In the genomic region with DNA sequence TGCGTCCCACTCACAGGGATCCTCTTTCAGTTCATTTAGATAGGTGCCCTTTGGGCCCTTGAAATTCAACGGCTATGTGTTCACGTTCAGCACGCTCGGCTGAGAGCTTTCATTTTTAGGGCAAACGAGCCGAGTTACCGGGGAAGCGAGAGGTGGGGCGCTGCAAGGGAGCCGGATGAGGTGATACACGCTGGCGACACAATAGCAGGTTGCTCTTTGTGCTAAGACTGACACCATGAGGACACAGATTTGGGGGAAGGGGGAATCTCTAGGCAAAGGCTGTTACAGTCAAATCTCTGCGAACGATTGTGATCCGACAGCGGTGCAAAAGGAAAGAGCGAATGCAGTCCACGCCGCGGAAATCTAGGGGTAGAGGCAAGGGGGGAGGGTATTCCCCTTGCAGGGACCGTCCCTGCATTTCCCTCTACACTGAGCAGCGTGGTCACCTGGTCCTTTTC, we compare ENCODE assay signal across 8 cellular contexts. TPM values are rescaled to one million over a fixed set of nuclear protein-coding genes. Genes with fewer than 3 reads are reported as not detected.
DNase-seq lines count a peak whose midpoint lies in the region; ATAC-seq, FAIRE-seq and TF ChIP-seq lines count a peak whose summit lies in the region.

No MANE protein-coding gene starts in this region.

- DNase-seq in DND-41 = no peak
- no peak for DNase-seq in activated CD4-positive, alpha-beta T cell treated with anti-CD3 and anti-CD28 coated beads, Interleukin-2, amount 10 ng/mL, durations not matched to agents 24 days and 14 days
- no peak for DNase-seq in fibroblast of lung (ENCODE audit: low read depth in 2 of 2)
- no peak for DNase-seq in trophoblast cell
- no peak for DNase-seq in urothelium cell line (ENCODE audit: low spot score)
- no peak for DNase-seq in cerebellar nuclear complex (lab: John Stamatoyannopoulos, UW)

- peak overlapping the region; percentile 96 for H4K91ac ChIP-seq in trophoblast cell (ENCODE audit: low read depth, low read length)

- H2BK12ac ChIP-seq in trophoblast cell (ENCODE audit: low read length) = peak overlapping the region; percentile 16

- H3K9ac ChIP-seq in DND-41 (ENCODE audit: low read depth, low read length) (peak overlapping the region; percentile 82), HUES48 (ENCODE audit: low read depth, low read length) (peak overlapping the region; percentile 91), fibroblast of lung (ENCODE audit: insufficient read depth, low read length) (peak overlapping the region; percentile 79), trophoblast cell (ENCODE audit: low read length) (peak overlapping the region; percentile 79)

- H3K36me3 Mint-ChIP-seq in activated CD4-positive, alpha-beta T cell treated with anti-CD3 and anti-CD28 coated beads, Interleukin-2, amount 10 ng/mL, durations not matched to agents 24 days and 14 days (ENCODE audit: low read depth) = peaks cover 17% of the 10 kb centered on the region

- peaks cover 25% of the 10 kb centered on the region for H3K79me1 ChIP-seq in trophoblast cell (ENCODE audit: low read length)

- ATAC-seq in DND-41 (ENCODE audit: insufficient read depth, low read depth) (peak; percentile 4), GM19455 (IDR thresholded peaks at IDR 0.05; ENCODE audit: unreplicated experiment) (peak; percentile 3)

- WGBS in trophoblast cell (ENCODE audit: extremely low coverage, insufficient coverage, insufficient read length) = no CpG with 5 or more reads among the region's 23 CpGs

- H2BK120ac ChIP-seq in trophoblast cell (ENCODE audit: insufficient read depth, low read length, poor library complexity) = peak overlapping the region; percentile 33

- peak overlapping the region; percentile 28 for H2BK5ac ChIP-seq in trophoblast cell (ENCODE audit: low read depth, low read length, poor library complexity)

- H3K4me1 Mint-ChIP-seq in activated CD4-positive, alpha-beta T cell treated with anti-CD3 and anti-CD28 coated beads, Interleukin-2, amount 10 ng/mL, durations not matched to agents 24 days and 14 days = peaks cover 42% of the 10 kb centered on the region

- H3K9me3 Mint-ChIP-seq in activated CD4-positive, alpha-beta T cell treated with anti-CD3 and anti-CD28 coated beads, Interleukin-2, amount 10 ng/mL, durations not matched to agents 24 days and 14 days = no peaks in the 10 kb centered on the region

- H3K9me3 ChIP-seq in DND-41 (ENCODE audit: insufficient read depth, low read length, severe bottlenecking) = no peaks in the 10 kb centered on the region
- no peaks in the 10 kb centered on the region for H3K9me3 ChIP-seq in HUES48 (ENCODE audit: control insufficient read depth, insufficient read depth, low read length)
- H3K9me3 ChIP-seq in fibroblast of lung (ENCODE audit: control insufficient read depth, insufficient read depth, low read depth, low read length) = no peaks in the 10 kb centered on the region
- no peaks in the 10 kb centered on the region for H3K9me3 ChIP-seq in trophoblast cell (ENCODE audit: insufficient read depth, low read depth, low read length)

- H3K27me3 Mint-ChIP-seq in activated CD4-positive, alpha-beta T cell treated with anti-CD3 and anti-CD28 coated beads, Interleukin-2, amount 10 ng/mL, durations not matched to agents 24 days and 14 days = no peaks in the 10 kb centered on the region

- no peak overlapping the region for H2AK5ac ChIP-seq in trophoblast cell (ENCODE audit: low read length)

- TF ChIP-seq CTCF in DND-41 (IDR thresholded peaks at IDR 0.05; ENCODE audit: borderline replicate concordance, extremely low read depth, low read length, poor library complexity, severe bottlenecking) (peak; percentile 18), fibroblast of lung (conservative IDR thresholded peaks at IDR 0.05 in 1 of 2, IDR thresholded peaks at IDR 0.05 in 1 of 2; ENCODE audit: low read depth in 1 of 2, low read length in 2 of 2) (no peak)

- H3K27me3 ChIP-seq in DND-41 (ENCODE audit: insufficient read depth, low read length, poor library complexity) = no peaks in the 10 kb centered on the region
- 0 out of 2 replicates have a peak, but pooled peaks cover 4% of the 10 kb centered on the region for H3K27me3 ChIP-seq in HUES48 (ENCODE audit: control insufficient read depth, insufficient read depth, low read length)
- H3K27me3 ChIP-seq in fibroblast of lung (ENCODE audit: control insufficient read depth, insufficient read depth, low read length) = no peaks in the 10 kb centered on the region
- no peaks in the 10 kb centered on the region for H3K27me3 ChIP-seq in trophoblast cell (ENCODE audit: insufficient read depth, low read length)

- intact Hi-C loops in activated CD4-positive, alpha-beta T cell treated with anti-CD3 and anti-CD28 coated beads, Interleukin-2, amount 10 ng/mL, durations not matched to agents 24 days and 14 days (cut with micrococcal nuclease) = loop anchor here (1.0 kb wide), 5 partner anchors 44 to 691 kb away; a partner anchor contains a TSS

- no peak overlapping the region for H3K23ac ChIP-seq in trophoblast cell (ENCODE audit: low read length)

- H3K79me2 ChIP-seq in DND-41 (ENCODE audit: insufficient read depth, low read length) (peaks cover 60% of the 10 kb centered on the region), fibroblast of lung (ENCODE audit: control insufficient read depth, insufficient read depth, low read length) (peaks cover 46% of the 10 kb centered on the region), trophoblast cell (ENCODE audit: control insufficient read depth, insufficient read depth, low read length, poor library complexity) (peaks cover 19% of the 10 kb centered on the region)

- peak overlapping the region; percentile 91 for H3K27ac Mint-ChIP-seq in activated CD4-positive, alpha-beta T cell treated with anti-CD3 and anti-CD28 coated beads, Interleukin-2, amount 10 ng/mL, durations not matched to agents 24 days and 14 days

- H4K20me1 ChIP-seq in DND-41 (ENCODE audit: insufficient read depth, low read length) (peaks cover 33% of the 10 kb centered on the region; the same call in 1 of the 2 replicates), fibroblast of lung (ENCODE audit: control insufficient read depth, extremely low read depth, insufficient read depth, low read length) (peaks cover 10% of the 10 kb centered on the region)

- H3K4me2 ChIP-seq in DND-41 (ENCODE audit: insufficient read depth, low read length) (peak overlapping the region; percentile 89), fibroblast of lung (ENCODE audit: extremely low read depth, insufficient read depth, low read length) (peak overlapping the region; percentile 99), trophoblast cell (ENCODE audit: low read length) (peak overlapping the region; percentile 90)

- peak overlapping the region; percentile 58 to 73 for H3K4me3 ChIP-seq in DND-41 (ENCODE audit: low read depth in 1 of 2, low read length in 2 of 2)
- peak overlapping the region; percentile 92 for H3K4me3 ChIP-seq in HUES48 (ENCODE audit: low read depth, low read length)
- peak overlapping the region; percentile 80 to 86 (median 84) for H3K4me3 ChIP-seq in fibroblast of lung (replicated peaks in 1 of 4; ENCODE audit: control extremely low read depth in 1 of 4, insufficient read depth in 1 of 4, low read depth in 3 of 4, low read length in 4 of 4)
- H3K4me3 ChIP-seq in trophoblast cell (ENCODE audit: low read depth, low read length) = peak overlapping the region; percentile 77

- H4K8ac ChIP-seq in trophoblast cell (ENCODE audit: low read depth, low read length) = peak overlapping the region; percentile 40

- H3K4me1 ChIP-seq in DND-41 (ENCODE audit: insufficient read depth, low read length) (peaks cover 23% of the 10 kb centered on the region), HUES48 (ENCODE audit: control insufficient read depth, insufficient read depth, low read length) (peaks cover 20% of the 10 kb centered on the region), fibroblast of lung (ENCODE audit: control insufficient read depth, extremely low read depth, insufficient read depth, low read length) (peaks cover 3% of the 10 kb centered on the region), trophoblast cell (ENCODE audit: control insufficient read depth in 1 of 2, insufficient read depth in 2 of 2, low read length in 2 of 2) (no peaks in the 10 kb centered on the region)

- peak overlapping the region; percentile 45 for H4K12ac ChIP-seq in trophoblast cell (ENCODE audit: low read depth, low read length)

- FAIRE-seq in urothelium cell line (lab: Jason Lieb, UNC) = no peak

- peak overlapping the region; percentile 32 for H3K18ac ChIP-seq in trophoblast cell (ENCODE audit: low read length)

- peak overlapping the region; percentile 83 for H2AFZ ChIP-seq in DND-41 (ENCODE audit: low read depth, low read length)
- H2AFZ ChIP-seq in fibroblast of lung (ENCODE audit: low read length) = peak overlapping the region; percentile 75
- H2AFZ ChIP-seq in trophoblast cell (ENCODE audit: insufficient read depth, low read length, poor library complexity) = peak overlapping the region; percentile 61

- H3K14ac ChIP-seq in trophoblast cell (ENCODE audit: low read length) = peak overlapping the region; percentile 85

- H3K36me3 ChIP-seq in DND-41 (ENCODE audit: insufficient read depth, low read length) = peaks cover 21% of the 10 kb centered on the region
- H3K36me3 ChIP-seq in HUES48 (ENCODE audit: control insufficient read depth, insufficient read depth, low read length) = peaks cover 5% of the 10 kb centered on the region; the same call in 1 of the 2 replicates
- H3K36me3 ChIP-seq in fibroblast of lung (ENCODE audit: control insufficient read depth, insufficient read depth, low read length) = no peaks in the 10 kb centered on the region
- H3K36me3 ChIP-seq in trophoblast cell (ENCODE audit: control insufficient read depth in 1 of 2, insufficient read depth in 2 of 2, low read length in 2 of 2) = no peaks in the 10 kb centered on the region

- H3K27ac ChIP-seq in DND-41 (ENCODE audit: low read length) (peak overlapping the region; percentile 97), HUES48 (ENCODE audit: low read depth, low read length) (peak overlapping the region; percentile 96), fibroblast of lung (ENCODE audit: insufficient read depth, low read length) (peak overlapping the region; percentile 88), trophoblast cell (ENCODE audit: low read depth, low read length) (peak overlapping the region; percentile 100)

- peak overlapping the region; percentile 51 for H3K4ac ChIP-seq in trophoblast cell (ENCODE audit: low read depth, low read length)

- peak overlapping the region; percentile 92 for H3K4me3 Mint-ChIP-seq in activated CD4-positive, alpha-beta T cell treated with anti-CD3 and anti-CD28 coated beads, Interleukin-2, amount 10 ng/mL, durations not matched to agents 24 days and 14 days

RNA-seq across cellular contexts. Expression of a gene that starts 0.7 kb away (rescaled TPM):
- total RNA-seq in activated CD4-positive, alpha-beta T cell treated with anti-CD3 and anti-CD28 coated beads, Interleukin-2, amount 10 ng/mL, durations not matched to agents 24 days and 14 days = 0.54 and 1.0 TPM in 2 replicates
- total RNA-seq in fibroblast of lung = 0.51 and 0.66 TPM in 2 replicates
- polyA plus RNA-seq in fibroblast of lung = 0.49 and 0.54 TPM in 2 replicates
- 0.51 and 0.65 TPM in 2 replicates for polyA plus RNA-seq in fibroblast of lung (2012)
- polyA minus RNA-seq in fibroblast of lung (ENCODE audit: low replicate concordance) = 2.0 and 3.0 TPM in 2 replicates
- polyA plus RNA-seq in trophoblast cell (2013) = 0.42 and 0.49 TPM in 2 replicates

RNA-seq across cellular contexts. Expression of a gene that starts 0.8 kb away (rescaled TPM):
- total RNA-seq in activated CD4-positive, alpha-beta T cell treated with anti-CD3 and anti-CD28 coated beads, Interleukin-2, amount 10 ng/mL, durations not matched to agents 24 days and 14 days = 48.6 and 51.3 TPM in 2 replicates
- 200 and 222 TPM in 2 replicates for total RNA-seq in fibroblast of lung
- 50.9 and 60.2 TPM in 2 replicates for polyA plus RNA-seq in fibroblast of lung
- polyA plus RNA-seq in fibroblast of lung (2012) = 50.8 and 60.8 TPM in 2 replicates
- 5.8 and 32.6 TPM in 2 replicates for polyA minus RNA-seq in fibroblast of lung (ENCODE audit: low replicate concordance)
- polyA plus RNA-seq in trophoblast cell (2013) = 52.1 and 54.8 TPM in 2 replicates

RNA-seq across cellular contexts. Expression of a gene that starts 44.6 kb away (rescaled TPM):
- total RNA-seq in activated CD4-positive, alpha-beta T cell treated with anti-CD3 and anti-CD28 coated beads, Interleukin-2, amount 10 ng/mL, durations not matched to agents 24 days and 14 days = 54.1 and 55.5 TPM in 2 replicates
- total RNA-seq in fibroblast of lung = 32.1 and 34.7 TPM in 2 replicates
- 34.9 and 49.0 TPM in 2 replicates for polyA plus RNA-seq in fibroblast of lung
- polyA plus RNA-seq in fibroblast of lung (2012) = 19.3 and 30.4 TPM in 2 replicates
- polyA minus RNA-seq in fibroblast of lung (ENCODE audit: low replicate concordance) = 2.4 and 5.6 TPM in 2 replicates
- 36.3 and 39.0 TPM in 2 replicates for polyA plus RNA-seq in trophoblast cell (2013)
